ENCODE assay signal across 34 cellular contexts in genomic region chr2:125450092-125450491, GRCh38.
"Had no signal": no experiment of that assay in that cellular context is flagged by ENCODE, and none has a peak within 500 bp of the region (broad histone marks: within the 10 kb centered on the region; RNA-seq: fewer than 3 reads in every experiment).

No MANE protein-coding gene starts in this region.

- H3K27me3 ChIP-seq: MG63 had no signal

- H3K36me3 ChIP-seq: MG63 had no signal

- DNase-seq: Karpas-422, Kasumi-1, MG63, MM.1S, MV-4-11, NCI-H1048, NCI-H1092, NCI-H1092 treated with DMSO at 0.1 percent for 48 hours, NCI-H1105, NCI-H1105 treated with DMSO at 0.1 percent for 48 hours, NCI-H1417, NCI-H1417 treated with DMSO at 0.1 percent for 48 hours, NCI-H1436, NCI-H1436 treated with DMSO at 0.1 percent for 48 hours, NCI-H146, NCI-H1694, NCI-H1694 treated with DMSO at 0.1 percent for 48 hours, NCI-H187, NCI-H187 treated with DMSO at 0.1 percent for 48 hours, NCI-H1930, NCI-H2029, NCI-H2029 treated with DMSO at 0.1 percent for 48 hours, NCI-H2081, NCI-H2081 treated with DMSO at 0.1 percent for 48 hours, NCI-H2107, NCI-H2171, NCI-H2171 treated with DMSO at 0.1 percent for 48 hours, NCI-H2227 treated with DMSO at 0.1 percent for 48 hours, NCI-H226, NCI-H345, NCI-H446, NCI-H446 treated with DMSO at 0.1 percent for 48 hours, NCI-H510A, NCI-H510A treated with DMSO at 0.1 percent for 48 hours had no signal

- H3K4me3 ChIP-seq: MG63 had no signal

- H3K9me3 ChIP-seq: MG63 had no signal
